In genomic region chr15:79853492-79854328, GRCh38 we compare ENCODE assay signal across 8 cellular contexts. TPM values are rescaled to one million over a fixed set of nuclear protein-coding genes. Genes with fewer than 3 reads are reported as not detected.
A peak's percentile ranks its signal among the peaks of the same experiment; 100 is the strongest.
DNase-seq lines count a peak whose midpoint lies in the region; ATAC-seq and TF ChIP-seq lines count a peak whose summit lies in the region.

No MANE protein-coding gene starts in this region.

- in situ Hi-C loops in KBM-7 (cut with MboI; ENCODE audit: low pct_unique_long_range_greater_than_20kb, low sequenced_read_pairs), result no loop called here

- H3K9me3 Mint-ChIP-seq in activated naive CD4-positive, alpha-beta T cell treated with anti-CD3 and anti-CD28 coated beads, Interleukin-2, amount 10 ng/mL, durations not matched to agents 7 days and 5 days, result no peaks in the 10 kb centered on the region
- H3K9me3 Mint-ChIP-seq in glutamatergic neuron (ENCODE audit: unreplicated experiment) (no peaks in the 10 kb centered on the region), progenitor cell of endocrine pancreas (ENCODE audit: low read depth) (no peaks in the 10 kb centered on the region)

- peak; percentile 91 for ATAC-seq in GM21619 (IDR thresholded peaks at IDR 0.05; ENCODE audit: unreplicated experiment)

- DNase-seq in EH (ENCODE audit: low read depth), result peak; percentile 87
- DNase-seq in KBM-7, result peak; percentile 85
- peak; percentile 86 for DNase-seq in SK-N-DZ (ENCODE audit: low spot score)
- peak; percentile 70 for DNase-seq in activated naive CD4-positive, alpha-beta T cell treated with anti-CD3 and anti-CD28 coated beads, Interleukin-2, amount 10 ng/mL, durations not matched to agents 7 days and 5 days
- DNase-seq in glutamatergic neuron, result peak; percentile 76
- peak; percentile 21 for DNase-seq in progenitor cell of endocrine pancreas (ENCODE audit: low spot score, unreplicated experiment)
- no peak for DNase-seq in cortex of kidney (lab: John Stamatoyannopoulos, UW)

- H3K4me3 Mint-ChIP-seq in activated naive CD4-positive, alpha-beta T cell treated with anti-CD3 and anti-CD28 coated beads, Interleukin-2, amount 10 ng/mL, durations not matched to agents 7 days and 5 days, result no peak overlapping the region
- H3K4me3 Mint-ChIP-seq in glutamatergic neuron (ENCODE audit: unreplicated experiment), result no peak overlapping the region
- H3K4me3 Mint-ChIP-seq in progenitor cell of endocrine pancreas (ENCODE audit: low read depth), result no peak overlapping the region

- peaks cover 12% of the 10 kb centered on the region for H3K4me1 Mint-ChIP-seq in activated naive CD4-positive, alpha-beta T cell treated with anti-CD3 and anti-CD28 coated beads, Interleukin-2, amount 10 ng/mL, durations not matched to agents 7 days and 5 days
- H3K4me1 Mint-ChIP-seq in glutamatergic neuron (ENCODE audit: low read depth, unreplicated experiment) (peaks cover 11% of the 10 kb centered on the region), progenitor cell of endocrine pancreas (ENCODE audit: low read depth) (peaks cover 13% of the 10 kb centered on the region)

- TF ChIP-seq CTCF in glutamatergic neuron (IDR thresholded peaks at IDR 0.05; ENCODE audit: partially characterized antibody, unreplicated experiment) (peak; percentile 86), progenitor cell of endocrine pancreas (IDR thresholded peaks at IDR 0.05; ENCODE audit: unreplicated experiment) (peak; percentile 90)

- H3K27me3 Mint-ChIP-seq in activated naive CD4-positive, alpha-beta T cell treated with anti-CD3 and anti-CD28 coated beads, Interleukin-2, amount 10 ng/mL, durations not matched to agents 7 days and 5 days, result no peaks in the 10 kb centered on the region
- H3K27me3 Mint-ChIP-seq in glutamatergic neuron (ENCODE audit: unreplicated experiment), result no peaks in the 10 kb centered on the region
- H3K27me3 Mint-ChIP-seq in progenitor cell of endocrine pancreas, result no peaks in the 10 kb centered on the region

- H3K36me3 Mint-ChIP-seq in activated naive CD4-positive, alpha-beta T cell treated with anti-CD3 and anti-CD28 coated beads, Interleukin-2, amount 10 ng/mL, durations not matched to agents 7 days and 5 days, result peaks cover 10% of the 10 kb centered on the region
- H3K36me3 Mint-ChIP-seq in glutamatergic neuron (ENCODE audit: unreplicated experiment) (no peaks in the 10 kb centered on the region), progenitor cell of endocrine pancreas (ENCODE audit: insufficient read depth) (peaks cover 8% of the 10 kb centered on the region)

- CTCF ChIA-PET in activated naive CD4-positive, alpha-beta T cell treated with anti-CD3 and anti-CD28 coated beads, Interleukin-2, amount 10 ng/mL, durations not matched to agents 7 days and 5 days (lab: Charles Lee), result interaction anchor here (0.6 to 2.5 kb wide), 29 partner anchors 9 to 514 kb away, joined by 3 to 24 read pairs (median 5); no protein-coding TSS in a partner anchor

- H3K27ac Mint-ChIP-seq in activated naive CD4-positive, alpha-beta T cell treated with anti-CD3 and anti-CD28 coated beads, Interleukin-2, amount 10 ng/mL, durations not matched to agents 7 days and 5 days, result no peak overlapping the region
- H3K27ac Mint-ChIP-seq in glutamatergic neuron (ENCODE audit: unreplicated experiment) (peak overlapping the region; percentile 17), progenitor cell of endocrine pancreas (no peak overlapping the region)

RNA-seq across cellular contexts. Expression of gene MTHFS, which starts 43.1 kb away (rescaled TPM):
- polyA plus RNA-seq in SK-N-DZ (2014; cell fraction: cytosol; rRNA removed), result 19.9 and 45.5 TPM in 2 replicates
- polyA plus RNA-seq in SK-N-DZ (2014; cell fraction: nucleus; rRNA removed), result 3.6 and 24.3 TPM in 2 replicates
- total RNA-seq in glutamatergic neuron (ENCODE audit: unreplicated experiment) (3.8 TPM), progenitor cell of endocrine pancreas (33.3 and 33.6 TPM in 2 replicates)
